In the genomic region with DNA sequence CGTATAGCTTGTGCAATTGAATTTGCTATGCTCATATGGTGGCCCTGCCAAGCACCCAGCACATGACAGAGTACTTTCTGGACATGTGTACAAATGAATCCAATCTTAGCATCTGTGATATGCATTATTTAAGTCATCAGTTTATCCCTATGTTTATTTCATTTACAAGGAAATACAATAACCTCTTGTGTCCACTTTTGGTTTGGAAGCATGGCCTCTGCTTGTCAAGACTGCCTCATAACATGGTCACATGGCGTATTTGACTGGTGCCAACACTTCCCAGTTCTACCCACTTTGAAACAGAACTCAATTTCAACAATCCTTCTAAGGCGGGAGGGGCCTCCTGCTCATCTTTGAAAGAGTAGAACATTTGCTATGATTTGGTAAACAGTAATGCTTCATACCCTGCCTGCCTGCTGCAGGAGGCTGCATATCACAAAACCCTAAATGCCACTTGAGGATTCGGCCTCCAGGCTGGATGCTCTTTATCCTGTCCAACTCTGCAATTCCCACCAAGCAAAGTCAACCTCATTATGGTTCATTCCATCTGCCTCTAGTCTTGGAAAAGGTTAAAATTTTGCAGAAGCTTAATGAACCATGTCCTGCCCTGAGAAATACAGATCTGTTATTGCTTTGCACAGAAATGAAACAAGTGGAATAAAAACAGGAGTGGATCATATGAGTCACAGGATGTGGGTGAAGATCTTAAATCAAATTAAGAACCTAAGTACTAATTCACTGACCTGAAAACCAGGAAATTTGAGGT, we compare ENCODE assay signal across 13 cellular contexts.
DNase-seq lines count a peak whose midpoint lies in the region; ATAC-seq and TF ChIP-seq lines count a peak whose summit lies in the region.
"Had no signal": no experiment of that assay in that cellular context is flagged by ENCODE, and none has a peak within 500 bp of the region (broad histone marks: within the 10 kb centered on the region; RNA-seq: fewer than 3 reads in every experiment).

No MANE protein-coding gene starts in this region.

- intact Hi-C loops in CD4-positive, alpha-beta memory T cell (cut with micrococcal nuclease) = loop anchor here (1.0 to 2.0 kb wide), 2 partner anchors 12 to 170 kb away; a partner anchor contains a TSS
- intact Hi-C loops in breast epithelium (cut with DNase I; ENCODE audit: low total_unique reads) = no loop called here

- peaks cover 0 to 4% (median 0%) of the 10 kb centered on the region in 8 donors for H3K9me3 Mint-ChIP-seq in CD4-positive, alpha-beta memory T cell
- H3K9me3 Mint-ChIP-seq in activated T-cell treated with anti-CD3 and anti-CD28 coated beads, Interleukin-2, amount 50 U/mL, for 72 hours = peaks cover 2 to 4% of the 10 kb centered on the region in 2 donors

- H3K36me3 ChIP-seq in CD4-positive, alpha-beta memory T cell (ENCODE audit: insufficient read depth, low read length) = no peaks in the 10 kb centered on the region
- no peaks in the 10 kb centered on the region for H3K36me3 ChIP-seq in breast epithelium

- POLR2A ChIA-PET in CD4-positive, alpha-beta memory T cell (lab: Charles Lee; ENCODE audit: partially characterized antibody) = interaction anchor here (1.1 to 3.2 kb wide), 5 partner anchors 12 to 767 kb away, joined by 3 to 24 read pairs (median 7); a partner anchor contains a TSS

- ATAC-seq in activated T-cell treated with anti-CD3 and anti-CD28 coated beads, Interleukin-2, amount 50 U/mL, for 72 hours (replicated peaks in 1 of 2) = peak; percentile 92 to 95
- ATAC-seq in HG03378 (IDR thresholded peaks at IDR 0.05; ENCODE audit: unreplicated experiment) = no peak
- ATAC-seq: psoas muscle had no signal

- no peaks in the 10 kb centered on the region for H3K36me3 Mint-ChIP-seq in CD4-positive, alpha-beta memory T cell
- peaks cover 2 to 8% of the 10 kb centered on the region in 2 donors for H3K36me3 Mint-ChIP-seq in activated T-cell treated with anti-CD3 and anti-CD28 coated beads, Interleukin-2, amount 50 U/mL, for 72 hours (ENCODE audit: insufficient read depth in 2 of 2)

- peak in 3 of 5 donors; percentile 17 to 30 (median 23) for DNase-seq in CD4-positive, alpha-beta memory T cell
- peak; percentile 67 for DNase-seq in HT1080 (ENCODE audit: low read depth)
- DNase-seq in activated T-cell treated with anti-CD3 and anti-CD28 coated beads, Interleukin-2, amount 50 U/mL, for 72 hours = peak in 1 of 2 donors; percentile 23
- peak; percentile 86 for DNase-seq in glomerular visceral epithelial cell (ENCODE audit: extremely low spot score)
- DNase-seq in breast epithelium (ENCODE audit: low spot score in 2 of 2) = no peak
- DNase-seq in NCI-H2227 treated with DMSO at 0.1 percent for 48 hours (lab: John Stamatoyannopoulos, UW) = no peak
- DNase-seq in cortex of kidney (lab: John Stamatoyannopoulos, UW) = no peak
- DNase-seq: GOT3; NCI-H1694 treated with DMSO at 0.1 percent for 48 hours; NK-92 treated with Interleukin-12 subunit alpha and Interleukin-12 subunit beta, amount 100 ng/mL, for 24 hours; psoas muscle; substantia nigra had no signal

- H3K27ac Mint-ChIP-seq in CD4-positive, alpha-beta memory T cell = peak overlapping the region; percentile 31 to 86 (median 81)
- H3K27ac Mint-ChIP-seq in activated T-cell treated with anti-CD3 and anti-CD28 coated beads, Interleukin-2, amount 50 U/mL, for 72 hours = peak overlapping the region; percentile 5

- H3K27me3 Mint-ChIP-seq in CD4-positive, alpha-beta memory T cell = no peaks in the 10 kb centered on the region
- H3K27me3 Mint-ChIP-seq in activated T-cell treated with anti-CD3 and anti-CD28 coated beads, Interleukin-2, amount 50 U/mL, for 72 hours (ENCODE audit: low read depth) = peaks cover 11% of the 10 kb centered on the region

- H3K27me3 ChIP-seq in CD4-positive, alpha-beta memory T cell (ENCODE audit: insufficient read depth, low read length) = no peaks in the 10 kb centered on the region
- no peaks in the 10 kb centered on the region for H3K27me3 ChIP-seq in breast epithelium

- H3K4me3 ChIP-seq in CD4-positive, alpha-beta memory T cell (ENCODE audit: low read length in 2 of 2) = no peak overlapping the region
- no peak overlapping the region for H3K4me3 ChIP-seq in breast epithelium
- H3K4me3 ChIP-seq: psoas muscle had no signal

- no peak for TF ChIP-seq CTCF in breast epithelium (IDR thresholded peaks at IDR 0.05)

- H3K27ac ChIP-seq in CD4-positive, alpha-beta memory T cell (ENCODE audit: low read depth, low read length) = no peak overlapping the region
- H3K27ac ChIP-seq in breast epithelium = no peak overlapping the region
- H3K27ac ChIP-seq: psoas muscle had no signal

- peaks cover 24% of the 10 kb centered on the region for H3K4me1 ChIP-seq in CD4-positive, alpha-beta memory T cell (ENCODE audit: insufficient read depth, low read length)
- H3K4me1 ChIP-seq in breast epithelium = no peaks in the 10 kb centered on the region
- H3K4me1 ChIP-seq: psoas muscle had no signal

- H3K9me3 ChIP-seq in CD4-positive, alpha-beta memory T cell (ENCODE audit: control insufficient read depth in 1 of 2, low read length in 2 of 2) = no peaks in the 10 kb centered on the region
- no peaks in the 10 kb centered on the region for H3K9me3 ChIP-seq in breast epithelium
- H3K9me3 ChIP-seq: psoas muscle had no signal

- peaks cover 22 to 45% (median 38%) of the 10 kb centered on the region in 4 donors for H3K4me1 Mint-ChIP-seq in CD4-positive, alpha-beta memory T cell
- H3K4me1 Mint-ChIP-seq in activated T-cell treated with anti-CD3 and anti-CD28 coated beads, Interleukin-2, amount 50 U/mL, for 72 hours (ENCODE audit: low read depth) = peaks cover 27% of the 10 kb centered on the region

- CTCF ChIA-PET in CD4-positive, alpha-beta memory T cell (lab: Charles Lee; ENCODE audit: partially characterized antibody) = interaction anchor here (1.0 to 1.3 kb wide), 2 partner anchors 16 to 36 kb away, joined by 3 to 4 read pairs; no protein-coding TSS in a partner anchor

- TF ChIP-seq POLR2A in breast epithelium (IDR thresholded peaks at IDR 0.05) = no peak

- H3K4me3 Mint-ChIP-seq in CD4-positive, alpha-beta memory T cell = peak overlapping the region; percentile 1 to 74 (median 50)
- H3K4me3 Mint-ChIP-seq in activated T-cell treated with anti-CD3 and anti-CD28 coated beads, Interleukin-2, amount 50 U/mL, for 72 hours = peak overlapping the region; percentile 26 to 62

Comparison
In these comparisons a context has a peak if more than half of its experiments do, and no peak if none do; other contexts are left out.
1. DNase-seq: peak in CD4-positive, alpha-beta memory T cell (3 of 5), HT1080 (single experiment) and glomerular visceral epithelial cell (single experiment); none in breast epithelium (0 of 2), NCI-H2227 treated with DMSO at 0.1 percent for 48 hours (single experiment) and cortex of kidney (single experiment).